In the genomic region with DNA sequence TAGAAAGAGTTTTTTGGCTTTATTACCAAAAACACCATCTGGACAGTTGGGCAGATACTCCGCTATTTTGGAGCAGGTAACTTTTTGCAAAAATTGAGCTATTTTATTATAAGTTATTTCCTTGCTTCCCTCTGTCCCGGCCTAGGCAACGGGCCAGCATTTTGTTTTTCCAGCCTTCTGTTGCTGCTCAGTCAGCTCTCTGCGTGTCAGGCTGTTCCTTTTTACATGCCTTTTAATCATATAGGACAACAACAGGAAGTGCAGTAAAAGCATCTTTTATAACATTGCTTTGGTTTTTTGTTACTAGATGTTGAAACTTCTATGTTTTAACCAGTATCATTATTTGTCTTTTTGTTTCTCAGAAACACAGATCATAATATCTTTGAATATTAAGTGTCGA, we compare ENCODE assay signal across 15 cellular contexts. TPM values are rescaled to one million over a fixed set of nuclear protein-coding genes. Genes with fewer than 3 reads are reported as not detected.
DNase-seq lines count a peak whose midpoint lies in the region; ATAC-seq and TF ChIP-seq lines count a peak whose summit lies in the region.
"Had no signal": no experiment of that assay in that cellular context is flagged by ENCODE, and none has a peak within 500 bp of the region (broad histone marks: within the 10 kb centered on the region; RNA-seq: fewer than 3 reads in every experiment).

No MANE protein-coding gene starts in this region.

- TF ChIP-seq CTCF in cardiac fibroblast (IDR thresholded peaks at IDR 0.05; ENCODE audit: low read depth, low read length) = no peak

- in situ Hi-C loops in KBM-7 (cut with MboI; ENCODE audit: low pct_unique_long_range_greater_than_20kb, low sequenced_read_pairs) = no loop called here

- intact Hi-C loops in Right ventricle myocardium superior (cut with DNase I) = no loop called here
- intact Hi-C loops in left cardiac atrium (cut with DNase I) = loop anchor here in 1 of 2 donors (10.0 kb wide), 1 partner anchor 56 kb away; no protein-coding TSS in a partner anchor

- peak; percentile 53 for DNase-seq in Right ventricle myocardium superior
- no peak for DNase-seq in left cardiac atrium
- peak; percentile 67 to 71 for DNase-seq in cardiac fibroblast (ENCODE audit: low read depth in 2 of 2)
- DNase-seq in medulla oblongata (ENCODE audit: extremely low spot score) = peak; percentile 37
- peak; percentile 72 for DNase-seq in superior temporal gyrus (ENCODE audit: extremely low spot score)
- no peak for DNase-seq in KBM-7
- no peak for DNase-seq in GM19238 (ENCODE audit: insufficient read length, low spot score)
- DNase-seq: activated CD4-positive, alpha-beta memory T cell treated with anti-CD3 and anti-CD28 coated beads for 36 hours; activated naive CD4-positive, alpha-beta T cell treated with Interleukin-2 at 50 U/mL for 16 hours; DMS53; foreskin keratinocyte; NCI-H345; nephron progenitor cell had no signal

- ATAC-seq in Right ventricle myocardium superior (ENCODE audit: poor library complexity) = no peak
- ATAC-seq in left cardiac atrium = no peak
- ATAC-seq in HG03039 (IDR thresholded peaks at IDR 0.05; ENCODE audit: unreplicated experiment) = no peak
- ATAC-seq: foreskin keratinocyte had no signal

- no peak overlapping the region for H3K4me3 ChIP-seq in cardiac fibroblast (replicated peaks in 1 of 2; ENCODE audit: low read depth in 2 of 2, low read length in 2 of 2)
- H3K4me3 ChIP-seq: coronary artery had no signal

RNA-seq across cellular contexts. Expression of a gene that starts 30.4 kb away (rescaled TPM):
- total RNA-seq in Right ventricle myocardium superior (7.8 TPM), left cardiac atrium (10 to 100 TPM in 1 of 2 donors, 1 to 10 TPM in 1; 9.0 to 10.2 TPM)

RNA-seq across cellular contexts. Expression of a gene that starts 47.3 kb away (rescaled TPM):
- total RNA-seq in Right ventricle myocardium superior (15.6 TPM), left cardiac atrium (10 to 100 TPM; 14.7 to 17.5 TPM)

Comparison
In these comparisons a context has a peak if more than half of its experiments do, and no peak if none do; other contexts are left out.
1. DNase-seq: peak in Right ventricle myocardium superior (single experiment), cardiac fibroblast (2 of 2), medulla oblongata (single experiment) and superior temporal gyrus (single experiment); none in left cardiac atrium (single experiment), KBM-7 (single experiment) and GM19238 (single experiment).